ENCODE assay signal across 8 cellular contexts in the genomic region with DNA sequence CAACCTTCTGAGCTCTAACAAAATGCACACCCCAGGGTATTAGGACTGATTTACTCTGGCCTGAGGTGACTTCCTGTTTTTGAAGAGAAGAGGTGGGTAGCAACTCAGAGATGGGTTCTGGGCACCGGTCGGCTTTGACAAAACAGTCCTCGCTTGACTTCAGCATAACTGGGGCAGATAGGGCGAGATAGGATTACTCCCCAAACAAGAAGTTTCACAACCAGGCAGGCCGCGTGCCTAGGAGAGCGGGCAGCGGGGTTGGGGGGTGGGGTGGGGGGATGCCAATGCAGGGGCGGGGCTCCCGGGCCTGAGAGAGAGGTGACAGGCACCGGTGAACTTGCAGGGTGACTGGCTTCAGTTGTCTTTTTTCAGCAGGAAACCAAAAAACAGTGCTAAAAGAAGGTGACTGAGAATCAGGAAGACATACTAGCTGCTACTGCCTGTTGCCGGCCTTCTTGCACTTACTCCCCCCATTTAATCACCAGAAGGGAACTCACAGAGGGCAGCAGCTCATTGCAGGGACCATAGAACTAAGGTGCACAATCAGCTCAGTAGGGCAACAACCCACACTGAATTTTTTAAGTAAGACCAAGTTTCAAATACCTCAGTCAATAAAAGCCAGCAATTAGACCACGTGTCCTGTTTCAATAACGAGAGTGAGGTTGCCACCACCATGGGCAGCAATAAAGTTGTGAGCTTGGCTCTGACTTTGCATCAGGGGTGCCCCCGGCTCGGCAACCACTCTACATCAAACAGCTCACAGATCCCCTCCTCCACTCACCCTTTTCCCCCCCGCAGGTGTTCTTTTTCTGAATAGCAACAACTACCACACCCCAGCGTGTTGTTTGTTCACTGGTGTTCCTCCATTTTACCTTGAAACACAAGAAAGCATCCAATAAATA. TPM values are rescaled to one million over a fixed set of nuclear protein-coding genes. Genes with fewer than 3 reads are reported as not detected.
DNase-seq lines count a peak whose midpoint lies in the region; ATAC-seq, FAIRE-seq and TF ChIP-seq lines count a peak whose summit lies in the region.

No MANE protein-coding gene starts in this region.

- peak in 1 of 2 experiments; percentile 21; a peak in 1 of 4 replicates for TF ChIP-seq EP300 in GM12878 (IDR thresholded peaks at IDR 0.05; ENCODE audit: borderline replicate concordance in 1 of 2, control insufficient read depth in 1 of 2, low read depth in 2 of 2, low read length in 2 of 2)

- H3K79me2 ChIP-seq in GM12878 (ENCODE audit: control insufficient read depth, insufficient read depth, low read length) = no peaks in the 10 kb centered on the region; the same call in 1 of the 2 replicates

- FAIRE-seq in GM12878 (lab: Jason Lieb, UNC) = peak; percentile 41

- in situ Hi-C loops in GM12878 (cut with MboI) = loop anchor here (5.0 to 25.0 kb wide), 2 partner anchors 213 to 332 kb away; no protein-coding TSS in a partner anchor

- CTCF ChIA-PET in GM12878 (lab: Yijun Ruan, JAX) = interaction anchor here (0.7 to 17.7 kb wide), 19 partner anchors 18 to 452 kb away, joined by 3 to 444 read pairs (median 4); no protein-coding TSS in a partner anchor

- H3K4me3 Mint-ChIP-seq in stimulated activated memory B cell treated with anti-CD40 and anti-IgM and Interleukin-4, amounts not matched to agents 10 μg/mL and 1 μg/mL and 100 μg/mL, for 72 hours = peak overlapping the region; percentile 48

- no peak for TF ChIP-seq POLR2A in GM12878 (IDR thresholded peaks at IDR 0.05; ENCODE audit: low read depth, low read length)

- no peaks in the 10 kb centered on the region for H3K36me3 Mint-ChIP-seq in stimulated activated memory B cell treated with anti-CD40 and anti-IgM and Interleukin-4, amounts not matched to agents 10 μg/mL and 1 μg/mL and 100 μg/mL, for 72 hours

- no peaks in the 10 kb centered on the region for H3K27me3 Mint-ChIP-seq in stimulated activated memory B cell treated with anti-CD40 and anti-IgM and Interleukin-4, amounts not matched to agents 10 μg/mL and 1 μg/mL and 100 μg/mL, for 72 hours

- no peaks in the 10 kb centered on the region for H3K9me3 Mint-ChIP-seq in stimulated activated memory B cell treated with anti-CD40 and anti-IgM and Interleukin-4, amounts not matched to agents 10 μg/mL and 1 μg/mL and 100 μg/mL, for 72 hours

- H4K20me1 ChIP-seq in GM12878 (ENCODE audit: control insufficient read depth, insufficient read depth) = no peaks in the 10 kb centered on the region

- H3K27me3 ChIP-seq in GM12878 (replicated peaks in 1 of 2; ENCODE audit: control insufficient read depth in 2 of 2, insufficient read depth in 2 of 2, low read length in 1 of 2) = no peaks in the 10 kb centered on the region

- H3K4me3 ChIP-seq in GM12878 = no peak overlapping the region

- H3K27ac ChIP-seq in GM12878 (ENCODE audit: control insufficient read depth, insufficient read depth) = peak overlapping the region; percentile 86

- no peak for TF ChIP-seq RAD21 in GM12878 (IDR thresholded peaks at IDR 0.05; ENCODE audit: insufficient read depth, low read depth, low read length)

- peak overlapping the region; percentile 88 for H3K4me2 ChIP-seq in GM12878 (ENCODE audit: control insufficient read depth, insufficient read depth)

- peaks cover 89% of the 10 kb centered on the region for H3K4me1 Mint-ChIP-seq in stimulated activated memory B cell treated with anti-CD40 and anti-IgM and Interleukin-4, amounts not matched to agents 10 μg/mL and 1 μg/mL and 100 μg/mL, for 72 hours

- no peaks in the 10 kb centered on the region for H3K36me3 ChIP-seq in GM12878 (ENCODE audit: control insufficient read depth in 2 of 2, insufficient read depth in 2 of 2, low read length in 1 of 2)

- H3K9me3 ChIP-seq in GM12878 (replicated peaks; ENCODE audit: control insufficient read depth, insufficient read depth, low read length) = no peaks in the 10 kb centered on the region

- peak; percentile 59 for DNase-seq in GM10266 (ENCODE audit: extremely low spot score)
- peak; percentile 29 for DNase-seq in SKM-1 (lab: John Stamatoyannopoulos, UW; ENCODE audit: unreplicated experiment)
- DNase-seq in GM12878 (ENCODE audit: low read depth, low spot score) = no peak
- DNase-seq in RKO (ENCODE audit: low spot score) = no peak

- TF ChIP-seq CTCF in GM10266 (IDR thresholded peaks at IDR 0.05; ENCODE audit: control insufficient read depth, insufficient read depth, low read depth, missing control alignments) = no peak
- TF ChIP-seq CTCF in GM12878 (IDR thresholded peaks at IDR 0.05 in 2 of 3, conservative IDR thresholded peaks at IDR 0.05 in 1 of 3; ENCODE audit: control insufficient read depth in 2 of 3, extremely low read depth in 1 of 3, insufficient read depth in 1 of 3, low read depth in 3 of 3, low read length in 3 of 3) = no peak

- peak overlapping the region; percentile 61 for H3K9ac ChIP-seq in GM12878 (ENCODE audit: control insufficient read depth, insufficient read depth, low read length)

- H3K4me1 ChIP-seq in GM12878 (ENCODE audit: control insufficient read depth, insufficient read depth, low read length) = peaks cover 66% of the 10 kb centered on the region

- peak overlapping the region; percentile 93 for H3K27ac Mint-ChIP-seq in stimulated activated memory B cell treated with anti-CD40 and anti-IgM and Interleukin-4, amounts not matched to agents 10 μg/mL and 1 μg/mL and 100 μg/mL, for 72 hours

- intact Hi-C loops in GM12878 (cut with micrococcal nuclease; ENCODE audit: unreplicated experiment) = loop anchor here (1.0 kb wide), 2 partner anchors 13 to 73 kb away; no protein-coding TSS in a partner anchor

- SMC1A ChIA-PET in GM12878 (lab: Charles Lee; ENCODE audit: uncharacterized antibody, unreplicated experiment) = interaction anchor here (0.6 to 18.3 kb wide), 41 partner anchors 8 to 467 kb away, joined by 3 to 596 read pairs (median 4); no protein-coding TSS in a partner anchor

- WGBS in GM12878 (ENCODE audit: insufficient coverage, insufficient replicate concordance, low lambda C conversion rate, missing lambda C conversion rate) = 2% methylated on average over 18 of the region's 18 CpGs

- H2AFZ ChIP-seq in GM12878 (ENCODE audit: control insufficient read depth, low read depth, low read length) = peak overlapping the region; percentile 83

- POLR2A ChIA-PET in GM12878 (lab: Charles Lee) = interaction anchor here (0.6 to 7.3 kb wide), 13 partner anchors 14 to 211 kb away, joined by 3 to 83 read pairs (median 3); no protein-coding TSS in a partner anchor

- RAD21 ChIA-PET in GM12878 (lab: Charles Lee; ENCODE audit: unreplicated experiment) = interaction anchor here (0.6 to 7.7 kb wide), 28 partner anchors 12 to 335 kb away, joined by 3 to 87 read pairs (median 5); partner anchors contain the start of gene ETS1

- no TSS peak for BruUV-seq in GM12878 (replicated peaks; lab: Mats Ljungman, UMichigan)

- ATAC-seq in HG02588 (IDR thresholded peaks at IDR 0.05; ENCODE audit: unreplicated experiment) (peak; percentile 33), GM12878 (peak; percentile 77), GM18520 (IDR thresholded peaks at IDR 0.05; ENCODE audit: unreplicated experiment) (no peak), HG03439 (IDR thresholded peaks at IDR 0.05; ENCODE audit: unreplicated experiment) (no peak)
- peak; percentile 94 for ATAC-seq in stimulated activated memory B cell treated with anti-CD40 and anti-IgM and Interleukin-4, amounts not matched to agents 10 μg/mL and 1 μg/mL and 100 μg/mL, for 72 hours

TF ChIP-seq in GM12878, 131 proteins besides CTCF, POLR2A, EP300 and RAD21 (continues in another document):
- TF ChIP-seq ZBTB40 (IDR thresholded peaks at IDR 0.05; ENCODE audit: borderline replicate concordance) (peak; percentile 80), ZNF207 (IDR thresholded peaks at IDR 0.05; ENCODE audit: borderline replicate concordance) (no peak)

RNA-seq across cellular contexts. Expression of gene ETS1, which starts 37.2 kb away (rescaled TPM):
- total RNA-seq in GM12878 (2013; cell fraction: nucleolus; rRNA removed) = 48.9 and 50.6 TPM in 2 replicates
- 50.9 and 51.8 TPM in 2 replicates for total RNA-seq in GM12878 (2014; rRNA removed)
- 59.9 and 60.2 TPM in 2 replicates for total RNA-seq in GM12878 (2014; rRNA removed; fragmentation: Illumina TruSeq; extraction: Trizol)
- 106 and 112 TPM in 2 replicates for total RNA-seq in GM12878 (2021)
- polyA plus RNA-seq in GM12878 (2011; ENCODE audit: low read depth) = 52.5 TPM
- 59.9 and 66.2 TPM in 2 replicates for polyA plus RNA-seq in GM12878 (2011; rRNA removed)
- polyA plus RNA-seq in GM12878 (2011; cell fraction: cytosol; rRNA removed) = 62.2 and 71.2 TPM in 2 replicates
- 25.2 and 33.5 TPM in 2 replicates for polyA plus RNA-seq in GM12878 (2011; cell fraction: nucleus; rRNA removed)
- polyA plus RNA-seq in GM12878 (2012) = 88.4 and 91.7 TPM in 2 replicates
- polyA plus RNA-seq in GM12878 (2014; fragmentation: Illumina TruSeq; extraction: Trizol) = 112 and 121 TPM in 2 replicates
- 10 to 100 TPM; 12.5 to 21.3 TPM for polyA plus RNA-seq in GM12878 (2014; fragmentation: Nextera tagmentation; extraction: Ambion mirVana)
- 60.5 and 64.9 TPM in 2 replicates for polyA plus RNA-seq in GM12878 (2014; rRNA removed)
- 10 to 100 TPM; 22.6 to 27.2 TPM for polyA plus RNA-seq in GM12878 (2016; fragmentation: Nextera tagmentation; extraction: Ambion mirVana)
- polyA minus RNA-seq in GM12878 (2011; rRNA and poly(A)+ RNA removed) = 87.3 and 88.4 TPM in 2 replicates
- 31.1 and 36.9 TPM in 2 replicates for polyA minus RNA-seq in GM12878 (2011; cell fraction: cytosol; rRNA and poly(A)+ RNA removed)
- 35.8 and 53.5 TPM in 2 replicates for polyA minus RNA-seq in GM12878 (2011; cell fraction: nucleus; rRNA and poly(A)+ RNA removed)

Comparison
In these comparisons a context has a peak if more than half of its experiments do, and no peak if none do; other contexts are left out.
1. DNase-seq: peak in GM10266 (single experiment) and SKM-1 (single experiment); none in GM12878 (single experiment) and RKO (single experiment).
2. ATAC-seq: peak in HG02588 (single experiment), GM12878 (single experiment) and stimulated activated memory B cell treated with anti-CD40 and anti-IgM and Interleukin-4, amounts not matched to agents 10 μg/mL and 1 μg/mL and 100 μg/mL, for 72 hours (single experiment); none in GM18520 (single experiment) and HG03439 (single experiment).